In the genomic region with DNA sequence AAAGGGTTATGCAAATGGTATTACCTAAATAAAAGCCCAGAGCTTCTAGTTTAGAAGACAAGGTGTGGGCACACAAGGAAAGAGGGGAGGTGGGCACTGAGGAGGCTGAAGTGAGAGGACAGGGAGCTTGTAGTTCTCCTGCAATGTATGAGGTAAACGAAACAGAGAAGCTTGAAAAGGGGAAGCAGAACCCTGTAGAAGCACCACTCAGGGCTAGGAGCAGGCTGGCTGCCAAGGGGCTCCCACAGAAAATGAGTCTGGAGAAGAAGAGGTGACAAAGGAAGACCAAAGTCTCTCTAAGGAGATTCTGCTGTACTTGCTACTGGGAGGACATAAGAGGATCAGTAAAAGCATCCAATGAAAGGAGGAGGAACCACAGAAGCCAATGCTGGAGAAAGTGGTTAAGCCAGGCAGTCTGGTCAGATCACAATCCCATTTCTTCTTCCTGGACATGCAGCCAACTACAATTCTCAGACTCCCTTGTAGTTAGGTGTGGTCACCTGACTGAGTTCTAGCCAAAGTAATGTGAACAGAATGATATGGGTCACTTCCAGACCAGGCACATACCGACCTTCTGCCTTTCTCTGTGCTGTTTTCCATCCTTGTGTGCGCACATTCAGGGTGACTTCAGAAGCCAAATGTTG, we compare ENCODE assay signal across 10 cellular contexts.
A peak's percentile ranks its signal among the peaks of the same experiment; 100 is the strongest.
DNase-seq lines count a peak whose midpoint lies in the region; ATAC-seq and TF ChIP-seq lines count a peak whose summit lies in the region.
"Had no signal": no experiment of that assay in that cellular context is flagged by ENCODE, and none has a peak within 500 bp of the region (broad histone marks: within the 10 kb centered on the region; RNA-seq: fewer than 3 reads in every experiment).

No MANE protein-coding gene starts in this region.

- peak overlapping the region; percentile 49 for H3K27ac ChIP-seq in 22Rv1

- in situ Hi-C loops in ACHN (cut with HindIII; ENCODE audit: low pct_ligation_motif_present, low pct_unique_long_range_greater_than_20kb, low sequenced_read_pairs): no loop called here

- DNase-seq in GM20000 (ENCODE audit: low spot score) (peak; percentile 17), NCI-H2029 treated with DMSO at 0.1 percent for 48 hours (lab: John Stamatoyannopoulos, UW) (peak; percentile 53), Right ventricle myocardium superior (peak; percentile 71), ACHN (no peak), NCI-H1436 (lab: John Stamatoyannopoulos, UW) (no peak), DMS153 treated with DMSO at 0.1 percent for 48 hours (lab: John Stamatoyannopoulos, UW; ENCODE audit: unreplicated experiment) (no peak)
- DNase-seq: left cardiac atrium; stimulated activated CD4-positive, alpha-beta T cell treated with anti-CD3 and anti-CD28 coated beads, Interleukin-2, amount 100 ng/mL, for 24 hours had no signal

- TF ChIP-seq CTCF in 22Rv1 (IDR thresholded peaks at IDR 0.05) (no peak), GM20000 (IDR thresholded peaks at IDR 0.05; ENCODE audit: extremely low read depth, missing control alignments) (no peak)

- no peak for ATAC-seq in Right ventricle myocardium superior (ENCODE audit: poor library complexity)
- ATAC-seq in activated CD4-positive, CD25-positive, alpha-beta regulatory T cell treated with anti-CD3 and anti-CD28 coated beads, Interleukin-2, amount 50 U/mL, for 24 hours: no peak

- intact Hi-C loops in Right ventricle myocardium superior (cut with DNase I): no loop called here

Comparison
In these comparisons a context has a peak if more than half of its experiments do, and no peak if none do; other contexts are left out.
1. DNase-seq: peak in GM20000 (single experiment), NCI-H2029 treated with DMSO at 0.1 percent for 48 hours (single experiment) and Right ventricle myocardium superior (single experiment); none in ACHN (single experiment), NCI-H1436 (single experiment) and DMS153 treated with DMSO at 0.1 percent for 48 hours (single experiment).